Comparison of ENCODE assay signal across 1 cellular context in genomic region chr21:42383331-42383730, GRCh38.
TF ChIP-seq lines count a peak whose summit lies in the region.

No MANE protein-coding gene starts in this region.

TF ChIP-seq in K562, 482 proteins besides CTCF, POLR2A, EP300 and RAD21:
- TF ChIP-seq CGGBP1 (CRISPR knock-in tag; IDR thresholded peaks at IDR 0.05) (no peak), MAFG (tag; conservative IDR thresholded peaks at IDR 0.05) (no peak), TEAD4 (IDR thresholded peaks at IDR 0.05; ENCODE audit: low read length) (no peak), TEAD4 (CRISPR knock-in tag; IDR thresholded peaks at IDR 0.05; ENCODE audit: borderline replicate concordance) (0 out of 2 replicates have a peak, but pooled peaks have one; percentile 30)
